In genomic region chr1:32972814-32973428, GRCh38 we compare ENCODE assay signal across 8 cellular contexts. TPM values are rescaled to one million over a fixed set of nuclear protein-coding genes. Genes with fewer than 3 reads are reported as not detected.
DNase-seq lines count a peak whose midpoint lies in the region; ATAC-seq and TF ChIP-seq lines count a peak whose summit lies in the region.

No MANE protein-coding gene starts in this region.

- peak overlapping the region; percentile 78 for H3K9ac ChIP-seq in GM23248

- H3K4me3 ChIP-seq in GM23248 = peak overlapping the region; percentile 78
- peak overlapping the region; percentile 80 for H3K4me3 ChIP-seq in PC-9
- H3K4me3 ChIP-seq in suprapubic skin = peak overlapping the region; percentile 64

- BruUV-seq in PC-9 (replicated peaks; lab: Mats Ljungman, UMichigan) = no TSS peak

- H3K27me3 Mint-ChIP-seq in effector memory CD8-positive, alpha-beta T cell = peaks cover 21 to 30% of the 10 kb centered on the region in 2 donors

- no peaks in the 10 kb centered on the region for H3K79me2 ChIP-seq in GM23248 (ENCODE audit: insufficient read depth)
- H3K79me2 ChIP-seq in PC-9 (ENCODE audit: low read depth) = no peaks in the 10 kb centered on the region

- no peak for TF ChIP-seq EP300 in suprapubic skin (IDR thresholded peaks at IDR 0.05)

- no peak overlapping the region for H3K27ac Mint-ChIP-seq in effector memory CD8-positive, alpha-beta T cell

- H3K36me3 Mint-ChIP-seq in effector memory CD8-positive, alpha-beta T cell (ENCODE audit: insufficient read depth) = peaks cover 3% of the 10 kb centered on the region

- H3K4me1 ChIP-seq in GM23248 (ENCODE audit: insufficient read depth) = peaks cover 16% of the 10 kb centered on the region
- peaks cover 28% of the 10 kb centered on the region for H3K4me1 ChIP-seq in PC-9 (replicated peaks; ENCODE audit: insufficient read depth)
- peaks cover 11% of the 10 kb centered on the region for H3K4me1 ChIP-seq in suprapubic skin

- H3K9me3 Mint-ChIP-seq in effector memory CD8-positive, alpha-beta T cell = no peaks in the 10 kb centered on the region

- H3K36me3 ChIP-seq in GM23248 (ENCODE audit: low read depth) = no peaks in the 10 kb centered on the region
- H3K36me3 ChIP-seq in PC-9 (ENCODE audit: low read depth) = no peaks in the 10 kb centered on the region
- H3K36me3 ChIP-seq in suprapubic skin = no peaks in the 10 kb centered on the region

- H3F3A ChIP-seq in GM23248 (ENCODE audit: insufficient read depth) = peaks cover 16% of the 10 kb centered on the region; the same call in 1 of the 2 replicates
- peaks cover 34% of the 10 kb centered on the region for H3F3A ChIP-seq in PC-9 (ENCODE audit: insufficient read depth, low read depth)

- TF ChIP-seq CTCF in 22Rv1 (IDR thresholded peaks at IDR 0.05) (no peak), PC-9 (conservative IDR thresholded peaks at IDR 0.05) (no peak), suprapubic skin (IDR thresholded peaks at IDR 0.05) (no peak)

- ATAC-seq in effector memory CD8-positive, alpha-beta T cell (replicated peaks) = no peak
- no peak for ATAC-seq in HG03571 (IDR thresholded peaks at IDR 0.05; ENCODE audit: unreplicated experiment)
- no peak for ATAC-seq in GM21360 (IDR thresholded peaks at IDR 0.05; ENCODE audit: unreplicated experiment)

- POLR2A ChIA-PET in PC-9 (lab: Charles Lee; ENCODE audit: unreplicated experiment) = no interaction called here

- H3K4me3 Mint-ChIP-seq in effector memory CD8-positive, alpha-beta T cell = peak overlapping the region; percentile 2 to 59

- H4K20me1 ChIP-seq in GM23248 (ENCODE audit: insufficient read depth) (no peaks in the 10 kb centered on the region), PC-9 (ENCODE audit: insufficient read depth) (no peaks in the 10 kb centered on the region)

- H3K27me3 ChIP-seq in GM23248 (replicated peaks; ENCODE audit: insufficient read depth) (no peaks in the 10 kb centered on the region), PC-9 (ENCODE audit: insufficient read depth, low read depth) (no peaks in the 10 kb centered on the region), suprapubic skin (no peaks in the 10 kb centered on the region)

- H3K27ac ChIP-seq in 22Rv1 (peak overlapping the region; percentile 60), GM23248 (no peak overlapping the region), PC-9 (peak overlapping the region; percentile 58), suprapubic skin (peak overlapping the region; percentile 18)

- WGBS in GM23248 (ENCODE audit: low coverage in 1 of 2, low lambda C conversion rate in 2 of 2, missing lambda C conversion rate in 2 of 2), 2 experiments = 2% methylated on average over 50 to 57 of the region's 58 CpGs
- WGBS in suprapubic skin = under 1% methylated on average over 35 of the region's 58 CpGs

- H3K4me1 Mint-ChIP-seq in effector memory CD8-positive, alpha-beta T cell (ENCODE audit: low read depth in 2 of 2) = peaks cover 0 to 5% of the 10 kb centered on the region in 2 donors

- H3K9me3 ChIP-seq in GM23248 (ENCODE audit: low read depth) (no peaks in the 10 kb centered on the region), PC-9 (ENCODE audit: insufficient read depth, low read depth) (no peaks in the 10 kb centered on the region), suprapubic skin (no peaks in the 10 kb centered on the region)

- H2AFZ ChIP-seq in GM23248 (peak overlapping the region; percentile 82), PC-9 (peak overlapping the region; percentile 93)

- H3K9me2 ChIP-seq in GM23248 (ENCODE audit: insufficient read depth) (no peaks in the 10 kb centered on the region), PC-9 (ENCODE audit: insufficient read depth) (no peaks in the 10 kb centered on the region)

- in situ Hi-C loops in GM23248 (cut with MboI) = no loop called here

- intact Hi-C loops in PC-9 (cut with micrococcal nuclease; ENCODE audit: unreplicated experiment) = no loop called here

- DNase-seq in GM23248 (peak; percentile 63), PC-9 (peak; percentile 48 to 67), medulla oblongata (ENCODE audit: extremely low spot score) (peak; percentile 82), suprapubic skin (ENCODE audit: low spot score in 2 of 2) (no peak)
- no peak for DNase-seq in effector memory CD8-positive, alpha-beta T cell

- TF ChIP-seq POLR2A in suprapubic skin (IDR thresholded peaks at IDR 0.05) = no peak

- H3K4me2 ChIP-seq in GM23248 (ENCODE audit: unreplicated experiment) (peak overlapping the region; percentile 91), PC-9 (peak overlapping the region; percentile 100)

- CTCF ChIA-PET in PC-9 (lab: Charles Lee) = no interaction called here

RNA-seq across cellular contexts. Expression of gene RNF19B, which starts 8.3 kb away (rescaled TPM):
- total RNA-seq in GM23248 (2014; rRNA removed; shearing (Covaris generic)) = 9.5 and 11.1 TPM in 2 replicates
- 1.5 and 1.6 TPM in 2 replicates for polyA plus RNA-seq in GM23248 (2016; fragmentation: Nextera tagmentation; extraction: Ambion mirVana)
- 25.4 and 25.5 TPM in 2 replicates for total RNA-seq in PC-9 (2021)
- 10 to 100 TPM; 33.1 to 55.5 (median 43.0) TPM for total RNA-seq in suprapubic skin

Comparison
In these comparisons a context has a peak if more than half of its experiments do, and no peak if none do; other contexts are left out.
1. DNase-seq: peak in GM23248 (single experiment), PC-9 (2 of 2) and medulla oblongata (single experiment); none in effector memory CD8-positive, alpha-beta T cell (0 of 3) and suprapubic skin (0 of 2).
2. Peak in every context shown above with its lines, with median percentiles within 50 percentile points of each other: H3K4me3 ChIP-seq.